In genomic region chr1:86998280-86998679, GRCh38 we compare ENCODE assay signal across 25 cellular contexts.
"Had no signal": no experiment of that assay in that cellular context is flagged by ENCODE, and none has a peak within 500 bp of the region (broad histone marks: within the 10 kb centered on the region; RNA-seq: fewer than 3 reads in every experiment).

No MANE protein-coding gene starts in this region.

- H3K4me1 ChIP-seq: breast epithelium, colonic mucosa, esophagus squamous epithelium had no signal

- H3K36me3 ChIP-seq: adrenal gland, breast epithelium, cardiac muscle cell, colonic mucosa, esophagus squamous epithelium had no signal

- H3K27me3 ChIP-seq: adrenal gland, breast epithelium, cardiac muscle cell, colonic mucosa, esophagus squamous epithelium had no signal

- DNase-seq: activated CD4-positive, alpha-beta T cell treated with anti-CD3 and anti-CD28 coated beads for 48 hours; activated CD4-positive, alpha-beta T cell treated with anti-CD3 and anti-CD28 coated beads, Interleukin-2, amount 50 U/mL, for 1 hour; activated CD4-positive, alpha-beta T cell treated with anti-CD3 and anti-CD28 coated beads, Interleukin-2, amount 50 U/mL, for 48 hours; activated CD4-positive, CD25-positive, alpha-beta regulatory T cell; activated CD4-positive, CD25-positive, alpha-beta regulatory T cell treated with anti-CD3 and anti-CD28 coated beads, Interleukin-2, amount 50 U/mL, for 72 hours; activated CD8-positive, alpha-beta memory T cell treated with anti-CD3 and anti-CD28 coated beads, Interleukin-2, amount 10 ng/mL, durations not matched to agents 7 days and 5 days; activated CD8-positive, alpha-beta memory T cell treated with anti-CD3 and anti-CD28 coated beads, Interleukin-2, amount 50 U/mL, for 4 hours; activated CD8-positive, alpha-beta T cell treated with anti-CD3 and anti-CD28 coated beads, Interleukin-2, amount 10 ng/mL, durations not matched to agents 7 days and 5 days; activated effector memory CD4-positive, alpha-beta T cell treated with Interleukin-2 at 50 U/mL for 16 hours; activated gamma-delta T cell treated with Interleukin-2 at 50 U/mL for 16 hours; activated naive CD4-positive, alpha-beta T cell treated with anti-CD3 and anti-CD28 coated beads, Interleukin-2, amount 50 U/mL, for 16 hours; activated naive CD4-positive, alpha-beta T cell treated with Interleukin-2 at 50 U/mL for 16 hours; activated T-cell treated with anti-CD3 and anti-CD28 coated beads, Interleukin-2, amount 50 U/mL, for 24 hours; adrenal gland; amygdala; aorta; central memory CD4-positive, alpha-beta T cell; cerebellar nuclear complex; colonic mucosa; effector CD8-positive, alpha-beta T cell; esophagus squamous epithelium; foreskin melanocyte had no signal

- H3K27ac ChIP-seq: adrenal gland, breast epithelium, cardiac muscle cell, colonic mucosa, epithelial cell of prostate, esophagus squamous epithelium had no signal

- H3K9me3 ChIP-seq: adrenal gland, breast epithelium, colonic mucosa, esophagus squamous epithelium had no signal

- ATAC-seq: activated CD8-positive, alpha-beta memory T cell treated with anti-CD3 and anti-CD28 coated beads, Interleukin-2, amount 10 ng/mL, durations not matched to agents 7 days and 5 days; activated CD8-positive, alpha-beta T cell treated with anti-CD3 and anti-CD28 coated beads, Interleukin-2, amount 10 ng/mL, durations not matched to agents 7 days and 5 days had no signal

- H3K4me3 ChIP-seq: adrenal gland, breast epithelium, cardiac muscle cell, colonic mucosa, esophagus squamous epithelium had no signal
